ENCODE assay signal across 9 cellular contexts in the genomic region with DNA sequence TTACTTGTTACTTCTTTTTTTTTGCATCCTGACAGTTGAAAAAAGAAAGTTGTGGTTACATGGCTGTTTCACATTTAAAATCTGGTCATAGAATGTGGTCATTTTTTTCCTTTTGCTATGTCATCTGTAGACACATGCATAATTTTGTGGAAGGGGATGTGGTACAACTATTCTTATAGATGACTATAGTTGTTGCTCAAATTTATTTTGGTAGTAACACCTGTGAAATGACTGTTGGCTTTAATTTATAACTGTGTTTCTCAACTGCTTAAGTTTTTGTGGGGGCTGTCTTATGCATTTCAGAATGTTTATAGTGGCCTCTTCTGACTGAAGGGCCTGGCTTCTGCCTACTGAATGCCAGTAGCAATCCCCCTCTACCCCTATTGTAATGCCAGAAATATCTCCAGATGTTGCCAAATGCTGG.
DNase-seq lines count a peak whose midpoint lies in the region; ATAC-seq and TF ChIP-seq lines count a peak whose summit lies in the region.
"Had no signal": no experiment of that assay in that cellular context is flagged by ENCODE, and none has a peak within 500 bp of the region (broad histone marks: within the 10 kb centered on the region; RNA-seq: fewer than 3 reads in every experiment).

No MANE protein-coding gene starts in this region.

- H3K36me3 ChIP-seq in MM.1S (replicated peaks; ENCODE audit: insufficient read depth, low read length) (no peaks in the 10 kb centered on the region; the same call in 1 of the 2 replicates), right atrium auricular region (peaks cover 30% of the 10 kb centered on the region)
- H3K36me3 ChIP-seq: prostate gland had no signal

- no TSS peak for BruUV-seq in Calu3 (replicated peaks; lab: Mats Ljungman, UMichigan)

- no peak overlapping the region for H3K9ac ChIP-seq in MM.1S (ENCODE audit: low read length)

- H2AFZ ChIP-seq in MM.1S (ENCODE audit: low read length): no peak overlapping the region

- no peaks in the 10 kb centered on the region for H3F3A ChIP-seq in MM.1S (ENCODE audit: insufficient read depth, low read length)

- H3K9me3 Mint-ChIP-seq in activated CD4-positive, alpha-beta T cell treated with anti-CD3 and anti-CD28 coated beads, Interleukin-2, amount 10 ng/mL, durations not matched to agents 24 days and 14 days: peaks cover 7% of the 10 kb centered on the region
- peaks cover 3% of the 10 kb centered on the region for H3K9me3 Mint-ChIP-seq in natural killer cell treated with Interleukin-12 subunit alpha and Interleukin-12 subunit beta and Interleukin-15 and Interleukin-18, amount 100 ng/mL, for 72 hours
- H3K9me3 Mint-ChIP-seq in Calu3 (ENCODE audit: low read depth, unreplicated experiment): no peaks in the 10 kb centered on the region

- no peak overlapping the region for H3K4me3 ChIP-seq in MM.1S (ENCODE audit: low read length)
- no peak overlapping the region for H3K4me3 ChIP-seq in right atrium auricular region
- H3K4me3 ChIP-seq: prostate gland had no signal

- H3K27ac ChIP-seq in MM.1S (ENCODE audit: low read length) (no peak overlapping the region), right atrium auricular region (no peak overlapping the region)
- H3K27ac ChIP-seq: prostate gland had no signal

- DNase-seq in activated CD4-positive, alpha-beta T cell treated with anti-CD3 and anti-CD28 coated beads, Interleukin-2, amount 10 ng/mL, durations not matched to agents 24 days and 14 days: peak; percentile 63
- DNase-seq in activated CD4-positive, alpha-beta T cell treated with anti-CD3 and anti-CD28 coated beads, Interleukin-2, amount 50 U/mL, for 1 hour: no peak
- DNase-seq in MM.1S (peak; percentile 78), right atrium auricular region (ENCODE audit: low spot score) (no peak), Calu3 (no peak), G401 (ENCODE audit: low spot score) (no peak)
- no peak for DNase-seq in natural killer cell treated with Interleukin-12 subunit alpha and Interleukin-12 subunit beta and Interleukin-15 and Interleukin-18, amount 100 ng/mL, for 72 hours (ENCODE audit: low spot score)

- peaks cover 13% of the 10 kb centered on the region for H3K4me1 Mint-ChIP-seq in activated CD4-positive, alpha-beta T cell treated with anti-CD3 and anti-CD28 coated beads, Interleukin-2, amount 10 ng/mL, durations not matched to agents 24 days and 14 days
- peaks cover 9 to 14% of the 10 kb centered on the region in 2 donors for H3K4me1 Mint-ChIP-seq in natural killer cell treated with Interleukin-12 subunit alpha and Interleukin-12 subunit beta and Interleukin-15 and Interleukin-18, amount 100 ng/mL, for 72 hours (ENCODE audit: low read depth in 2 of 2)
- no peaks in the 10 kb centered on the region for H3K4me1 Mint-ChIP-seq in Calu3 (ENCODE audit: low read depth, unreplicated experiment)

- no peaks in the 10 kb centered on the region for H3K79me2 ChIP-seq in MM.1S (ENCODE audit: low read length)

- H3K27ac Mint-ChIP-seq in activated CD4-positive, alpha-beta T cell treated with anti-CD3 and anti-CD28 coated beads, Interleukin-2, amount 10 ng/mL, durations not matched to agents 24 days and 14 days: peak overlapping the region; percentile 55
- H3K27ac Mint-ChIP-seq in natural killer cell treated with Interleukin-12 subunit alpha and Interleukin-12 subunit beta and Interleukin-15 and Interleukin-18, amount 100 ng/mL, for 72 hours: peak overlapping the region; percentile 20 to 66
- no peak overlapping the region for H3K27ac Mint-ChIP-seq in Calu3 (ENCODE audit: unreplicated experiment)

- no peaks in the 10 kb centered on the region for H4K20me1 ChIP-seq in MM.1S (ENCODE audit: insufficient read depth, low read length)

- no peaks in the 10 kb centered on the region for H3K27me3 Mint-ChIP-seq in activated CD4-positive, alpha-beta T cell treated with anti-CD3 and anti-CD28 coated beads, Interleukin-2, amount 10 ng/mL, durations not matched to agents 24 days and 14 days
- H3K27me3 Mint-ChIP-seq in natural killer cell treated with Interleukin-12 subunit alpha and Interleukin-12 subunit beta and Interleukin-15 and Interleukin-18, amount 100 ng/mL, for 72 hours: no peaks in the 10 kb centered on the region
- no peaks in the 10 kb centered on the region for H3K27me3 Mint-ChIP-seq in Calu3 (ENCODE audit: unreplicated experiment)

- H3K4me2 ChIP-seq in MM.1S (ENCODE audit: low read depth, low read length): peak overlapping the region; percentile 50; the same call in 1 of the 2 replicates

- H3K36me3 Mint-ChIP-seq in activated CD4-positive, alpha-beta T cell treated with anti-CD3 and anti-CD28 coated beads, Interleukin-2, amount 10 ng/mL, durations not matched to agents 24 days and 14 days (ENCODE audit: low read depth): peaks cover 54% of the 10 kb centered on the region
- peaks cover 15% of the 10 kb centered on the region for H3K36me3 Mint-ChIP-seq in natural killer cell treated with Interleukin-12 subunit alpha and Interleukin-12 subunit beta and Interleukin-15 and Interleukin-18, amount 100 ng/mL, for 72 hours
- H3K36me3 Mint-ChIP-seq in Calu3 (ENCODE audit: insufficient read depth, unreplicated experiment): peaks cover 5% of the 10 kb centered on the region

- CTCF ChIA-PET in Calu3 (lab: Charles Lee): no interaction called here

- H3K4me1 ChIP-seq in MM.1S (ENCODE audit: low read length): 0 out of 2 replicates have a peak, but pooled peaks cover 2% of the 10 kb centered on the region
- no peaks in the 10 kb centered on the region for H3K4me1 ChIP-seq in right atrium auricular region
- H3K4me1 ChIP-seq: prostate gland had no signal

- H3K27me3 ChIP-seq in MM.1S (replicated peaks; ENCODE audit: insufficient read depth, low read length) (no peaks in the 10 kb centered on the region), right atrium auricular region (no peaks in the 10 kb centered on the region)

- intact Hi-C loops in activated CD4-positive, alpha-beta T cell treated with anti-CD3 and anti-CD28 coated beads, Interleukin-2, amount 10 ng/mL, durations not matched to agents 24 days and 14 days (cut with micrococcal nuclease): loop anchor here (1.0 kb wide), 3 partner anchors 64 to 390 kb away; a partner anchor contains a TSS
- intact Hi-C loops in Calu3 (cut with micrococcal nuclease; ENCODE audit: unreplicated experiment): no loop called here

- H3K9me2 ChIP-seq in MM.1S (replicated peaks; ENCODE audit: insufficient read depth, low read length): no peaks in the 10 kb centered on the region

- no peak overlapping the region for H3K4me3 Mint-ChIP-seq in activated CD4-positive, alpha-beta T cell treated with anti-CD3 and anti-CD28 coated beads, Interleukin-2, amount 10 ng/mL, durations not matched to agents 24 days and 14 days
- peak overlapping the region; percentile 12 for H3K4me3 Mint-ChIP-seq in natural killer cell treated with Interleukin-12 subunit alpha and Interleukin-12 subunit beta and Interleukin-15 and Interleukin-18, amount 100 ng/mL, for 72 hours
- no peak overlapping the region for H3K4me3 Mint-ChIP-seq in Calu3 (ENCODE audit: low read depth, unreplicated experiment)

- TF ChIP-seq CTCF in MM.1S (IDR thresholded peaks at IDR 0.05; ENCODE audit: low read length) (no peak), right atrium auricular region (IDR thresholded peaks at IDR 0.05) (no peak), Calu3 (IDR thresholded peaks at IDR 0.05; ENCODE audit: unreplicated experiment) (no peak)

- no peaks in the 10 kb centered on the region for H3K9me3 ChIP-seq in MM.1S (replicated peaks; ENCODE audit: insufficient read depth, low read length)
- H3K9me3 ChIP-seq in right atrium auricular region: no peaks in the 10 kb centered on the region
- H3K9me3 ChIP-seq: prostate gland had no signal

- in situ Hi-C loops in G401 (cut with HindIII; ENCODE audit: low sequenced_read_pairs): no loop called here

- ATAC-seq in HG02763 (IDR thresholded peaks at IDR 0.05; ENCODE audit: unreplicated experiment): peak; percentile 99
- peak; percentile 97 to 98 for ATAC-seq in natural killer cell treated with Interleukin-12 subunit alpha and Interleukin-12 subunit beta and Interleukin-15 and Interleukin-18, amount 100 ng/mL, for 72 hours

Comparison
In these comparisons a context has a peak if more than half of its experiments do, and no peak if none do; other contexts are left out.
1. DNase-seq: peak in activated CD4-positive, alpha-beta T cell treated with anti-CD3 and anti-CD28 coated beads, Interleukin-2, amount 10 ng/mL, durations not matched to agents 24 days and 14 days (single experiment) and MM.1S (single experiment); none in activated CD4-positive, alpha-beta T cell treated with anti-CD3 and anti-CD28 coated beads, Interleukin-2, amount 50 U/mL, for 1 hour (single experiment), natural killer cell treated with Interleukin-12 subunit alpha and Interleukin-12 subunit beta and Interleukin-15 and Interleukin-18, amount 100 ng/mL, for 72 hours (single experiment), right atrium auricular region (single experiment), Calu3 (single experiment) and G401 (single experiment).